Comparison of ENCODE assay signal across 18 cellular contexts in genomic region chr12:44839785-44840184, GRCh38. TPM values are rescaled to one million over a fixed set of nuclear protein-coding genes. Genes with fewer than 3 reads are reported as not detected.
DNase-seq lines count a peak whose midpoint lies in the region; ATAC-seq and TF ChIP-seq lines count a peak whose summit lies in the region.
"Had no signal": no experiment of that assay in that cellular context is flagged by ENCODE, and none has a peak within 500 bp of the region (broad histone marks: within the 10 kb centered on the region; RNA-seq: fewer than 3 reads in every experiment).

No MANE protein-coding gene starts in this region.

- H3K36me3 Mint-ChIP-seq in T-helper 2 cell treated with Interferon-gamma antibody and Interleukin-4, amounts not matched to agents 5 μg/mL and 100 μg/mL, for 36 hours (ENCODE audit: low read depth): peaks cover 7% of the 10 kb centered on the region
- peaks cover 26% of the 10 kb centered on the region for H3K36me3 Mint-ChIP-seq in activated CD8-positive, alpha-beta T cell treated with anti-CD3 and anti-CD28 coated beads for 36 hours (ENCODE audit: low read depth)
- H3K36me3 Mint-ChIP-seq in activated naive CD8-positive, alpha-beta T cell treated with anti-CD3 and anti-CD28 coated beads, Interleukin-2, amount 50 U/mL, for 24 hours (ENCODE audit: low read depth): peaks cover 2% of the 10 kb centered on the region

- no peak overlapping the region for H3K4me3 ChIP-seq in A673 (ENCODE audit: low read depth, low read length, poor library complexity, severe bottlenecking)

- no peak for DNase-seq in T-helper 2 cell treated with Interferon-gamma antibody and Interleukin-4, amounts not matched to agents 5 μg/mL and 100 μg/mL, for 36 hours (ENCODE audit: low spot score)
- no peak for DNase-seq in T-helper 2 cell
- no peak for DNase-seq in A673 (ENCODE audit: low spot score)
- DNase-seq in activated CD8-positive, alpha-beta T cell treated with anti-CD3 and anti-CD28 coated beads for 36 hours: peak; percentile 58
- no peak for DNase-seq in activated naive CD8-positive, alpha-beta T cell treated with anti-CD3 and anti-CD28 coated beads, Interleukin-2, amount 50 U/mL, for 24 hours
- DNase-seq in anterior cingulate cortex (lab: John Stamatoyannopoulos, UW): no peak
- DNase-seq in NCI-H146 (lab: John Stamatoyannopoulos, UW): no peak
- no peak for DNase-seq in Ammon's horn (ENCODE audit: low spot score)
- DNase-seq: 8988T, C1 segment of cervical spinal cord, Caco-2, H9, KG1, NCI-H1092, NCI-H187, NCI-H446 treated with DMSO at 0.1 percent for 48 hours, NCI-H82 had no signal

- ATAC-seq in activated CD8-positive, alpha-beta T cell treated with anti-CD3 and anti-CD28 coated beads for 36 hours: no peak
- peak; percentile 9 for ATAC-seq in activated naive CD8-positive, alpha-beta T cell treated with anti-CD3 and anti-CD28 coated beads, Interleukin-2, amount 50 U/mL, for 24 hours

- peaks cover 66% of the 10 kb centered on the region for H3K4me1 Mint-ChIP-seq in T-helper 2 cell treated with Interferon-gamma antibody and Interleukin-4, amounts not matched to agents 5 μg/mL and 100 μg/mL, for 36 hours (ENCODE audit: low read depth)
- peaks cover 76% of the 10 kb centered on the region for H3K4me1 Mint-ChIP-seq in activated CD8-positive, alpha-beta T cell treated with anti-CD3 and anti-CD28 coated beads for 36 hours (ENCODE audit: low read depth)
- peaks cover 93% of the 10 kb centered on the region for H3K4me1 Mint-ChIP-seq in activated naive CD8-positive, alpha-beta T cell treated with anti-CD3 and anti-CD28 coated beads, Interleukin-2, amount 50 U/mL, for 24 hours

- no peaks in the 10 kb centered on the region for H3K27me3 Mint-ChIP-seq in T-helper 2 cell treated with Interferon-gamma antibody and Interleukin-4, amounts not matched to agents 5 μg/mL and 100 μg/mL, for 36 hours (ENCODE audit: low read depth)
- H3K27me3 Mint-ChIP-seq in activated CD8-positive, alpha-beta T cell treated with anti-CD3 and anti-CD28 coated beads for 36 hours: no peaks in the 10 kb centered on the region
- H3K27me3 Mint-ChIP-seq in activated naive CD8-positive, alpha-beta T cell treated with anti-CD3 and anti-CD28 coated beads, Interleukin-2, amount 50 U/mL, for 24 hours: no peaks in the 10 kb centered on the region

- intact Hi-C loops in A673 (cut with micrococcal nuclease; ENCODE audit: unreplicated experiment): no loop called here
- intact Hi-C loops in activated CD8-positive, alpha-beta T cell treated with anti-CD3 and anti-CD28 coated beads for 36 hours (cut with micrococcal nuclease): loop anchor here (5.0 kb wide), 1 partner anchor 33 kb away; no protein-coding TSS in a partner anchor

- peaks cover 77% of the 10 kb centered on the region for H3K4me1 ChIP-seq in A673 (ENCODE audit: insufficient read depth, low read length, poor library complexity, severe bottlenecking)
- H3K4me1 ChIP-seq: Caco-2 had no signal

- BruUV-seq in A673 (replicated peaks; lab: Mats Ljungman, UMichigan): no TSS peak

- TF ChIP-seq CTCF in A673 (conservative IDR thresholded peaks at IDR 0.05; ENCODE audit: low read depth, low read length): no peak
- no peak for TF ChIP-seq CTCF in activated CD8-positive, alpha-beta T cell treated with anti-CD3 and anti-CD28 coated beads for 36 hours (IDR thresholded peaks at IDR 0.05)

- H3K9me3 Mint-ChIP-seq in T-helper 2 cell treated with Interferon-gamma antibody and Interleukin-4, amounts not matched to agents 5 μg/mL and 100 μg/mL, for 36 hours: no peaks in the 10 kb centered on the region
- no peaks in the 10 kb centered on the region for H3K9me3 Mint-ChIP-seq in activated CD8-positive, alpha-beta T cell treated with anti-CD3 and anti-CD28 coated beads for 36 hours
- no peaks in the 10 kb centered on the region for H3K9me3 Mint-ChIP-seq in activated naive CD8-positive, alpha-beta T cell treated with anti-CD3 and anti-CD28 coated beads, Interleukin-2, amount 50 U/mL, for 24 hours
- H3K9me3 Mint-ChIP-seq: H9 had no signal

- H3K9me3 ChIP-seq in A673 (ENCODE audit: low read depth, low read length, poor library complexity, severe bottlenecking): no peaks in the 10 kb centered on the region
- H3K9me3 ChIP-seq: Caco-2 had no signal

- no peaks in the 10 kb centered on the region for H3K36me3 ChIP-seq in A673 (ENCODE audit: insufficient read depth, low read length, poor library complexity, severe bottlenecking)

- CTCF ChIA-PET in A673 (lab: Charles Lee): no interaction called here
- CTCF ChIA-PET in activated CD8-positive, alpha-beta T cell treated with anti-CD3 and anti-CD28 coated beads for 36 hours (lab: Charles Lee): interaction anchor here (1.5 kb wide), 2 partner anchors 9 to 28 kb away, joined by 3 to 4 read pairs; no protein-coding TSS in a partner anchor

- peak overlapping the region; percentile 14 for H3K27ac ChIP-seq in A673 (ENCODE audit: low read depth, low read length, poor library complexity, severe bottlenecking)

- POLR2A ChIA-PET in A673 (lab: Charles Lee; ENCODE audit: low non-redundant PET): no interaction called here
- POLR2A ChIA-PET in activated CD8-positive, alpha-beta T cell treated with anti-CD3 and anti-CD28 coated beads for 36 hours (lab: Charles Lee): interaction anchor here (0.6 to 5.9 kb wide), 2 partner anchors 11 to 17 kb away, joined by 3 to 37 read pairs; no protein-coding TSS in a partner anchor

- H3K27ac Mint-ChIP-seq in T-helper 2 cell treated with Interferon-gamma antibody and Interleukin-4, amounts not matched to agents 5 μg/mL and 100 μg/mL, for 36 hours: peak overlapping the region; percentile 24
- H3K27ac Mint-ChIP-seq in activated CD8-positive, alpha-beta T cell treated with anti-CD3 and anti-CD28 coated beads for 36 hours: peak overlapping the region; percentile 95
- H3K27ac Mint-ChIP-seq in activated naive CD8-positive, alpha-beta T cell treated with anti-CD3 and anti-CD28 coated beads, Interleukin-2, amount 50 U/mL, for 24 hours: peak overlapping the region; percentile 79
- H3K27ac Mint-ChIP-seq: H9 had no signal

- H3K27me3 ChIP-seq in A673 (replicated peaks; ENCODE audit: insufficient read depth, low read depth, low read length, poor library complexity): no peaks in the 10 kb centered on the region

- H3K4me3 Mint-ChIP-seq in T-helper 2 cell treated with Interferon-gamma antibody and Interleukin-4, amounts not matched to agents 5 μg/mL and 100 μg/mL, for 36 hours: no peak overlapping the region
- peak overlapping the region; percentile 33 for H3K4me3 Mint-ChIP-seq in activated CD8-positive, alpha-beta T cell treated with anti-CD3 and anti-CD28 coated beads for 36 hours
- peak overlapping the region; percentile 16 for H3K4me3 Mint-ChIP-seq in activated naive CD8-positive, alpha-beta T cell treated with anti-CD3 and anti-CD28 coated beads, Interleukin-2, amount 50 U/mL, for 24 hours
- H3K4me3 Mint-ChIP-seq: H9 had no signal

RNA-seq across cellular contexts. Expression of gene NELL2, which starts 36.3 kb away (rescaled TPM):
- total RNA-seq in A673 (2021): 596 and 641 TPM in 2 replicates
- 100 to 1,000 TPM in 1 of 2 experiments, 10 to 100 TPM in 1; 99.7 to 106 TPM for total RNA-seq in activated CD8-positive, alpha-beta T cell treated with anti-CD3 and anti-CD28 coated beads for 36 hours
- total RNA-seq: MCF 10A had no signal

Comparison
In these comparisons a context has a peak if more than half of its experiments do, and no peak if none do; other contexts are left out.
1. H3K27ac Mint-ChIP-seq: peak in every context shown above with its lines; median percentile 95 in activated CD8-positive, alpha-beta T cell treated with anti-CD3 and anti-CD28 coated beads for 36 hours; 79 in activated naive CD8-positive, alpha-beta T cell treated with anti-CD3 and anti-CD28 coated beads, Interleukin-2, amount 50 U/mL, for 24 hours; 24 in T-helper 2 cell treated with Interferon-gamma antibody and Interleukin-4, amounts not matched to agents 5 μg/mL and 100 μg/mL, for 36 hours.